In the genomic region with DNA sequence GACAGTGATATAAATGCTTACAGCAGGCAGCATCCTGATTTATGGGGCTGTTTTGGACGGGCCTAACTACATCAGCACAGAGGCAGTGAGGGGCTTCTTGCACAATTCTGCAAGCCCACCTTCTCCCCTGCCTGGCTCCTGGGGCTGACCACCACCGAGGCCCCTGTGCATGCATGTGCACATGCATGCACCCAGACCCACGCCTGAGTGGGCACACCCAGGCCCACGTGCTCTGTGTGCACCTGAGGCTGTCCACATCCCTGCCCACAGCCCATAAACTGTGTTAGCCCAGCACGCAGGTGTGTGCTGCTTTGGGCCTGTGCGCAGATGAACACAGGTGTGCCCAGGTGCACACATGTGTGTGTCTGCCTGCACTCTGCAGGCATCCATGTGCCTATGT, we compare ENCODE assay signal across 1 cellular context.
TF ChIP-seq lines count a peak whose summit lies in the region.

No MANE protein-coding gene starts in this region.

TF ChIP-seq in H1, 55 proteins besides CTCF, POLR2A, EP300 and RAD21 (continued from another document):
- no peak for TF ChIP-seq CTBP2 (IDR thresholded peaks at IDR 0.05; ENCODE audit: borderline replicate concordance, insufficient read depth, insufficient read length, low read length)
- TF ChIP-seq CBX5 (IDR thresholded peaks at IDR 0.05; ENCODE audit: low read depth, low read length): no peak
- no peak for TF ChIP-seq EZH2 (IDR thresholded peaks at IDR 0.05; ENCODE audit: low read depth, low read length, severe bottlenecking)
- TF ChIP-seq, protein P1, sequence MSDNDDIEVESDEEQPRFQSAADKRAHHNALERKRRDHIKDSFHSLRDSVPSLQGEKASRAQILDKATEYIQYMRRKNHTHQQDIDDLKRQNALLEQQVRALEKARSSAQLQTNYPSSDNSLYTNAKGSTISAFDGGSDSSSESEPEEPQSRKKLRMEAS (IDR thresholded peaks at IDR 0.05): no peak
- TF ChIP-seq SP2 (IDR thresholded peaks at IDR 0.05; ENCODE audit: low read length): no peak
- TF ChIP-seq BCL11A (IDR thresholded peaks at IDR 0.05; ENCODE audit: low read depth in 2 of 2, low read length in 2 of 2): no peak
- TF ChIP-seq NRF1 (IDR thresholded peaks at IDR 0.05; ENCODE audit: low read depth, low read length): no peak
- no peak for TF ChIP-seq PHF8 (conservative IDR thresholded peaks at IDR 0.05; ENCODE audit: low read depth, low read length)
- TF ChIP-seq RXRA (IDR thresholded peaks at IDR 0.05; ENCODE audit: insufficient read depth, low read depth, low read length): no peak
- TF ChIP-seq CBX8 (IDR thresholded peaks at IDR 0.05; ENCODE audit: borderline replicate concordance, low read depth, low read length): no peak
- no peak for TF ChIP-seq HDAC6 (IDR thresholded peaks at IDR 0.05; ENCODE audit: low read depth, low read length)
- TF ChIP-seq SIRT6 (IDR thresholded peaks at IDR 0.05; ENCODE audit: low read length): no peak
- no peak for TF ChIP-seq RBBP5 (IDR thresholded peaks at IDR 0.05; ENCODE audit: borderline replicate concordance, low read depth, low read length)
- TF ChIP-seq EGR1 (IDR thresholded peaks at IDR 0.05; ENCODE audit: borderline replicate concordance, low read depth, low read length): no peak
- TF ChIP-seq SP1 (IDR thresholded peaks at IDR 0.05; ENCODE audit: low read depth, low read length): no peak
- no peak for TF ChIP-seq RFX5 (IDR thresholded peaks at IDR 0.05; ENCODE audit: borderline replicate concordance, low read depth, low read length)
